ENCODE assay signal across 1 cellular context in the genomic region with DNA sequence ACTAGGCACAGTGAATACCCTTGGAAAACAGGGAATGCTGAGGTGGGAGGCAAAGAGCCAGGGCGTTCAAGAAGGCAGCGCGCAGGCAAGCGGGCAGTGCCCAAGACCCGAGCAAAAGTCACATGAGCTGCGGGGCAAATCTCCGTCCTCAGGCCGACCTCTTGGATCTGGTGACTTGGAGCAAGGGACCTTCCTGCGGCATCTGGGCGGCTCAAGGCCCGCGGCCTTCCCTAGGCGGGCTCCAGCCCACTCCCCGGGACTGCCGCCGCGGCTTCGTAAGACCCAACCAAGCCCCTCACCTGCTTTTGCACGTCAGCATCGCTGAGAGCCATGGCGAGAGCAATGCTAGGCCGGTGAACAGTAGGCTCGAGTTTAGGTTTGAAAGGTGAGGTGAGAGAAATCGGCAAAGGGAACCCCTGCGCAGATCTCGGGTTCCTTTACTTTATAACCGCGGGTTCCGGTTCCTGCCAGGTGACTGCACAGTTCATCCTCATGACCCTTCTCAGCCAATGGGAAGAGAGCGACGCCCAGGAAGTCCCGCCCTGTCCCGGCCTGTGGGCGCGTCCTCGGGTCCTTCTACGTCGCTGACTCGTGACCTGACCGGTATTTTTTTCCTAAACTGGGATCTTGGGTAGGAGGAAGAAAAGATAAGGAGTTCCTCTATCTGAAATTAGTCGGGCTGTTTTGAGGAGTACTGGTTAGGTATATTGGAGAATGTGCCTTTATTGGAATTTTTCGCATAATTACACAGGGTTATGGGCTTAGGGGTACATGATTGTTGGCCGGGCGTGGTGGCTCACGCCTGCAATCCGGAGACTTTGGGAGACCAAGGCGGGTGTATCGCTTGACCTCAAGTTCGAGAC.
TF ChIP-seq lines count a peak whose summit lies in the region.

A gene (minus strand): TSS at position 446 of the 863 bp plus-strand sequence. CDS start 114 bp downstream, at position 332.

TF ChIP-seq in HepG2, 621 proteins besides CTCF, POLR2A, EP300 and RAD21 (continued from another document):
- TF ChIP-seq, protein P1, sequence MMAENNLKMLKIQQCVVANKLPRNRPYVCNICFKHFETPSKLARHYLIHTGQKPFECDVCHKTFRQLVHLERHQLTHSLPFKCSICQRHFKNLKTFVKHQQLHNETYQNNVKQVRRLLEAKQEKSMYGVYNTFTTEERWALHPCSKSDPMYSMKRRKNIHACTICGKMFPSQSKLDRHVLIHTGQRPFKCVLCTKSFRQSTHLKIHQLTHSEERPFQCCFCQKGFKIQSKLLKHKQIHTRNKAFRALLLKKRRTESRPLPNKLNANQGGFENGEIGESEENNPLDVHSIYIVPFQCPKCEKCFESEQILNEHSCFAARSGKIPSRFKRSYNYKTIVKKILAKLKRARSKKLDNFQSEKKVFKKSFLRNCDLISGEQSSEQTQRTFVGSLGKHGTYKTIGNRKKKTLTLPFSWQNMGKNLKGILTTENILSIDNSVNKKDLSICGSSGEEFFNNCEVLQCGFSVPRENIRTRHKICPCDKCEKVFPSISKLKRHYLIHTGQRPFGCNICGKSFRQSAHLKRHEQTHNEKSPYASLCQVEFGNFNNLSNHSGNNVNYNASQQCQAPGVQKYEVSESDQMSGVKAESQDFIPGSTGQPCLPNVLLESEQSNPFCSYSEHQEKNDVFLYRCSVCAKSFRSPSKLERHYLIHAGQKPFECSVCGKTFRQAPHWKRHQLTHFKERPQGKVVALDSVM (CRISPR knock-in tag; IDR thresholded peaks at IDR 0.05): peak; percentile 51; the same call in 1 of the 2 replicates
- TF ChIP-seq SSRP1 (CRISPR knock-in tag; IDR thresholded peaks at IDR 0.05) (no peak), SP2 (CRISPR knock-in tag; IDR thresholded peaks at IDR 0.05) (peak; percentile 90)
